14 cellular contexts compared by ENCODE assay signal in genomic region chr3:149535395-149535685, GRCh38.
DNase-seq lines count a peak whose midpoint lies in the region; ATAC-seq, FAIRE-seq and TF ChIP-seq lines count a peak whose summit lies in the region.
"Had no signal": no experiment of that assay in that cellular context is flagged by ENCODE, and none has a peak within 500 bp of the region (broad histone marks: within the 10 kb centered on the region; RNA-seq: fewer than 3 reads in every experiment).

No MANE protein-coding gene starts in this region.

- H2AFZ ChIP-seq in astrocyte (ENCODE audit: low read depth, low read length) = no peak overlapping the region

- peak overlapping the region; percentile 22 for H3K4me3 ChIP-seq in astrocyte (ENCODE audit: insufficient read depth, low read depth, low read length)
- no peak overlapping the region for H3K4me3 ChIP-seq in thoracic aorta
- H3K4me3 ChIP-seq: pancreas had no signal

- no peak for TF ChIP-seq CTCF in astrocyte (IDR thresholded peaks at IDR 0.05; ENCODE audit: insufficient read depth, low read depth, low read length)
- TF ChIP-seq CTCF in thoracic aorta (IDR thresholded peaks at IDR 0.05) = no peak

- peak overlapping the region; percentile 43 for H3K27ac Mint-ChIP-seq in astrocyte (ENCODE audit: unreplicated experiment)
- H3K27ac Mint-ChIP-seq: activated CD4-positive, alpha-beta memory T cell treated with anti-CD3 and anti-CD28 coated beads for 36 hours had no signal

- peak overlapping the region; percentile 70 for H3K27ac ChIP-seq in astrocyte (ENCODE audit: low read depth, low read length)
- peak overlapping the region; percentile 7 to 61 for H3K27ac ChIP-seq in thoracic aorta
- H3K27ac ChIP-seq: 22Rv1 had no signal

- H3K27me3 ChIP-seq in astrocyte (ENCODE audit: insufficient read depth, low read length) (no peaks in the 10 kb centered on the region), thoracic aorta (replicated peaks; ENCODE audit: insufficient read depth) (no peaks in the 10 kb centered on the region)
- H3K27me3 ChIP-seq: pancreas had no signal

- no peak for FAIRE-seq in astrocyte (lab: Jason Lieb, UNC)
- FAIRE-seq: H1, pancreas had no signal

- peak overlapping the region; percentile 64 for H3K9ac ChIP-seq in astrocyte (ENCODE audit: low read length)

- peaks cover 88% of the 10 kb centered on the region for H3K79me2 ChIP-seq in astrocyte (ENCODE audit: insufficient read depth, low read length)

- DNase-seq in DMS53 (lab: John Stamatoyannopoulos, UW) = peak; percentile 45
- no peak for DNase-seq in DMS53 treated with DMSO at 0.1 percent for 48 hours (lab: John Stamatoyannopoulos, UW; ENCODE audit: unreplicated experiment)
- no peak for DNase-seq in astrocyte (ENCODE audit: low read depth)
- DNase-seq in lung microvascular endothelial cell (ENCODE audit: low read depth in 2 of 2) = peak; percentile 34 to 66
- no peak for DNase-seq in thoracic aorta (ENCODE audit: low spot score)
- no peak for DNase-seq in activated CD4-positive, alpha-beta T cell treated with anti-CD3 and anti-CD28 coated beads for 4 hours
- no peak for DNase-seq in OCI-M1 (lab: John Stamatoyannopoulos, UW)
- DNase-seq in foreskin melanocyte = no peak
- DNase-seq: activated CD4-positive, alpha-beta memory T cell treated with anti-CD3 and anti-CD28 coated beads for 36 hours; pancreas; stimulated activated CD4-positive, alpha-beta T cell treated with anti-CD3 and anti-CD28 coated beads, Interleukin-4, amount 100 ng/mL, for 1 hour; stimulated activated naive CD4-positive, alpha-beta T cell treated with Interleukin-2 at 50 U/mL for 16 hours had no signal

- peaks cover 54% of the 10 kb centered on the region for H3K4me1 ChIP-seq in astrocyte (ENCODE audit: insufficient read depth, low read length)
- peaks cover 31 to 90% of the 10 kb centered on the region in 2 donors for H3K4me1 ChIP-seq in thoracic aorta (ENCODE audit: control insufficient read depth in 1 of 2, low read depth in 2 of 2)

- H4K20me1 ChIP-seq in astrocyte (ENCODE audit: insufficient read depth, low read length) = peaks cover 8% of the 10 kb centered on the region

- no peaks in the 10 kb centered on the region for H3K27me3 Mint-ChIP-seq in astrocyte (ENCODE audit: low read depth, unreplicated experiment)
- H3K27me3 Mint-ChIP-seq: activated CD4-positive, alpha-beta memory T cell treated with anti-CD3 and anti-CD28 coated beads for 36 hours had no signal

- peaks cover 7% of the 10 kb centered on the region for H3K36me3 ChIP-seq in astrocyte (ENCODE audit: insufficient read depth, low read length)
- no peaks in the 10 kb centered on the region for H3K36me3 ChIP-seq in thoracic aorta
- H3K36me3 ChIP-seq: pancreas had no signal

- H3K9me3 ChIP-seq in astrocyte (ENCODE audit: insufficient read depth, low read depth, low read length) (no peaks in the 10 kb centered on the region), thoracic aorta (no peaks in the 10 kb centered on the region)
- H3K9me3 ChIP-seq: pancreas had no signal

- no peak overlapping the region for H3K4me3 Mint-ChIP-seq in astrocyte (ENCODE audit: unreplicated experiment)
- H3K4me3 Mint-ChIP-seq: activated CD4-positive, alpha-beta memory T cell treated with anti-CD3 and anti-CD28 coated beads for 36 hours had no signal

- ATAC-seq in thoracic aorta (ENCODE audit: insufficient number of reproducible peaks, low FRiP score, low read depth) = no peak

- H3K4me2 ChIP-seq in astrocyte (ENCODE audit: low read length) = peak overlapping the region; percentile 71

- no peaks in the 10 kb centered on the region for H3K36me3 Mint-ChIP-seq in astrocyte (ENCODE audit: low read depth, unreplicated experiment)
- H3K36me3 Mint-ChIP-seq: activated CD4-positive, alpha-beta memory T cell treated with anti-CD3 and anti-CD28 coated beads for 36 hours had no signal

- no peaks in the 10 kb centered on the region for H3K9me3 Mint-ChIP-seq in astrocyte (ENCODE audit: unreplicated experiment)
- H3K9me3 Mint-ChIP-seq: activated CD4-positive, alpha-beta memory T cell treated with anti-CD3 and anti-CD28 coated beads for 36 hours had no signal

- peaks cover 75% of the 10 kb centered on the region for H3K4me1 Mint-ChIP-seq in astrocyte (ENCODE audit: low read depth, unreplicated experiment)

Comparison
In these comparisons a context has a peak if more than half of its experiments do, and no peak if none do; other contexts are left out.
1. DNase-seq: peak in DMS53 (single experiment) and lung microvascular endothelial cell (2 of 2); none in DMS53 treated with DMSO at 0.1 percent for 48 hours (single experiment), astrocyte (single experiment), thoracic aorta (single experiment), activated CD4-positive, alpha-beta T cell treated with anti-CD3 and anti-CD28 coated beads for 4 hours (0 of 2), OCI-M1 (single experiment) and foreskin melanocyte (single experiment).